Comparison of ENCODE assay signal across 26 cellular contexts in genomic region chr4:187789078-187789477, GRCh38.
"Had no signal": no experiment of that assay in that cellular context is flagged by ENCODE, and none has a peak within 500 bp of the region (broad histone marks: within the 10 kb centered on the region; RNA-seq: fewer than 3 reads in every experiment).

No MANE protein-coding gene starts in this region.

- H3K27me3 Mint-ChIP-seq: dendritic cell treated with granulocyte-macrophage colony-stimulating factor and Interleukin-4, amounts not matched to agents 40 ng/mL and 50 ng/mL, for 4 days; effector memory CD8-positive, alpha-beta T cell had no signal

- ATAC-seq: effector memory CD8-positive, alpha-beta T cell; esophagus mucosa; gastrocnemius medialis; heart right ventricle; left cardiac atrium; left lung; left ventricle myocardium superior; lower lobe of right lung had no signal

- H3K36me3 ChIP-seq: esophagus squamous epithelium, gastrocnemius medialis, heart right ventricle, left lung, lower lobe of right lung had no signal

- H3K4me3 ChIP-seq: esophagus squamous epithelium, gastrocnemius medialis, heart right ventricle, left lung, lower lobe of right lung had no signal

- H3K4me1 Mint-ChIP-seq: endodermal cell had no signal

- H3K27ac ChIP-seq: epithelial cell of prostate, esophagus squamous epithelium, gastrocnemius medialis, heart right ventricle, left lung, lower lobe of right lung had no signal

- H3K27me3 ChIP-seq: esophagus squamous epithelium, gastrocnemius medialis, heart right ventricle, left lung had no signal

- H3K4me1 ChIP-seq: esophagus squamous epithelium, gastrocnemius medialis, heart right ventricle, left lung, lower lobe of right lung had no signal

- H3K4me3 Mint-ChIP-seq: dendritic cell treated with granulocyte-macrophage colony-stimulating factor and Interleukin-4, amounts not matched to agents 40 ng/mL and 50 ng/mL, for 4 days; effector memory CD8-positive, alpha-beta T cell; endodermal cell had no signal

- FAIRE-seq: colon, endometrium, islet of Langerhans, keratinocyte had no signal

- H3K27ac Mint-ChIP-seq: dendritic cell treated with granulocyte-macrophage colony-stimulating factor and Interleukin-4, amounts not matched to agents 40 ng/mL and 50 ng/mL, for 4 days; effector memory CD8-positive, alpha-beta T cell; endodermal cell had no signal

- H3K9me3 ChIP-seq: gastrocnemius medialis, lower lobe of right lung had no signal

- DNase-seq: cortex of kidney; effector CD8-positive, alpha-beta T cell; effector memory CD8-positive, alpha-beta T cell; endodermal cell; erythroblast; esophagus squamous epithelium; foreskin fibroblast; foreskin melanocyte; gastrocnemius medialis; glutamatergic neuron; head of caudate nucleus; heart right ventricle; hippocampal formation; left cardiac atrium; left lung; left ventricle myocardium superior; lower lobe of right lung; mesendoderm; midbrain had no signal
